ENCODE assay signal across 8 cellular contexts in genomic region chr19:40601061-40601973, GRCh38. TPM values are rescaled to one million over a fixed set of nuclear protein-coding genes. Genes with fewer than 3 reads are reported as not detected.
DNase-seq lines count a peak whose midpoint lies in the region; ATAC-seq and TF ChIP-seq lines count a peak whose summit lies in the region.

Gene LTBP4, plus strand, starts transcription at chr19:40601369. Its CDS starts 19 bp downstream, at chr19:40601388.

- H3K27ac Mint-ChIP-seq in activated CD8-positive, alpha-beta T cell treated with anti-CD3 and anti-CD28 coated beads, Interleukin-2, amount 10 ng/mL, durations not matched to agents 7 days and 5 days, result no peak within 1 kb of the TSS

- H3K18ac ChIP-seq in neuronal stem cell (ENCODE audit: low read length), result peak within 1 kb of the TSS; percentile 93

- no peak within 1 kb of the TSS for H4K91ac ChIP-seq in neuronal stem cell (ENCODE audit: low read depth, low read length, poor library complexity)

- H3K23ac ChIP-seq in neuronal stem cell (ENCODE audit: low read depth, low read length, poor library complexity), result peak within 1 kb of the TSS; percentile 89

- H3K27me3 Mint-ChIP-seq in activated CD8-positive, alpha-beta T cell treated with anti-CD3 and anti-CD28 coated beads, Interleukin-2, amount 10 ng/mL, durations not matched to agents 7 days and 5 days (ENCODE audit: low read depth), result peaks cover 44% of the 10 kb centered on the region

- H3K4ac ChIP-seq in neuronal stem cell (ENCODE audit: low read length), result no peak within 1 kb of the TSS

- no peak within 1 kb of the TSS for H4K8ac ChIP-seq in neuronal stem cell (ENCODE audit: low read depth, low read length)

- no peaks in the 10 kb centered on the region for H3K79me1 ChIP-seq in neuronal stem cell (ENCODE audit: low read depth, low read length)

- H2BK120ac ChIP-seq in neuronal stem cell (ENCODE audit: low read depth, low read length), result peak within 1 kb of the TSS; percentile 82

- peak within 1 kb of the TSS; percentile 78 for H2BK12ac ChIP-seq in neuronal stem cell (ENCODE audit: low read length)

- H3K27ac ChIP-seq in HCT116 (ENCODE audit: low read depth, low read length), result peak within 1 kb of the TSS; percentile 87
- H3K27ac ChIP-seq in neuronal stem cell (replicated peaks; ENCODE audit: low read length), result no peak within 1 kb of the TSS

- no peak within 1 kb of the TSS for H2BK5ac ChIP-seq in neuronal stem cell (ENCODE audit: low read length)

- H3K9me2 ChIP-seq in HCT116 (ENCODE audit: insufficient read depth), result no peaks in the 10 kb centered on the region

- DNase-seq in AG20443 (ENCODE audit: low spot score) (peak; percentile 43), HCT116 (ENCODE audit: low read depth, low spot score) (no peak), foreskin fibroblast (peak in 1 of 2 donors; percentile 75), neuronal stem cell (ENCODE audit: low spot score) (no peak)
- peak; percentile 44 for DNase-seq in activated CD8-positive, alpha-beta T cell treated with anti-CD3 and anti-CD28 coated beads, Interleukin-2, amount 10 ng/mL, durations not matched to agents 7 days and 5 days

- H2AK5ac ChIP-seq in neuronal stem cell (ENCODE audit: low read depth, low read length), result peak within 1 kb of the TSS; percentile 97

- H3K9me3 Mint-ChIP-seq in activated CD8-positive, alpha-beta T cell treated with anti-CD3 and anti-CD28 coated beads, Interleukin-2, amount 10 ng/mL, durations not matched to agents 7 days and 5 days (ENCODE audit: insufficient read depth), result no peaks in the 10 kb centered on the region

- H3K36me3 ChIP-seq in HCT116 (ENCODE audit: control insufficient read depth in 1 of 2, insufficient read depth in 2 of 2, low read length in 2 of 2), result no peaks in the 10 kb centered on the region
- H3K36me3 ChIP-seq in neuronal stem cell (replicated peaks in 1 of 2; ENCODE audit: control insufficient read depth in 2 of 2, insufficient read depth in 2 of 2, low read length in 2 of 2), result peaks cover 0 to 51% of the 10 kb centered on the region in 2 donors

- no CpG with 5 or more reads among the region's 87 CpGs for WGBS in neuronal stem cell (ENCODE audit: extremely low coverage in 2 of 2, insufficient read length in 2 of 2, insufficient replicate concordance in 1 of 2), 2 donors

- H3K9ac ChIP-seq in HCT116 (ENCODE audit: low read length) (peak within 1 kb of the TSS; percentile 92), neuronal stem cell (ENCODE audit: low read depth, low read length, poor library complexity) (peak within 1 kb of the TSS; percentile 78)

- no peak for TF ChIP-seq POLR2A in HCT116 (IDR thresholded peaks at IDR 0.05; ENCODE audit: borderline replicate concordance, extremely low read depth, insufficient read depth, insufficient read length)

- H3K4me3 ChIP-seq in HCT116 (replicated peaks in 1 of 2; ENCODE audit: low read depth in 1 of 2, low read length in 2 of 2) (peak within 1 kb of the TSS; percentile 62 to 67), foreskin fibroblast (ENCODE audit: low read depth in 1 of 2, low read length in 2 of 2) (peak within 1 kb of the TSS; percentile 47 to 89), neuronal stem cell (ENCODE audit: low read length in 2 of 2) (peak within 1 kb of the TSS in 1 of 2 donors; percentile 72)

- H3K9me3 ChIP-seq in HCT116 (ENCODE audit: control insufficient read depth in 1 of 2, insufficient read depth in 1 of 2, low read depth in 1 of 2, low read length in 2 of 2) (no peaks in the 10 kb centered on the region), neuronal stem cell (replicated peaks in 1 of 2; ENCODE audit: control insufficient read depth in 2 of 2, insufficient read depth in 1 of 2, low read depth in 1 of 2, low read length in 2 of 2) (no peaks in the 10 kb centered on the region)

- no peak for ATAC-seq in HCT116
- no peak for ATAC-seq in activated CD8-positive, alpha-beta T cell treated with anti-CD3 and anti-CD28 coated beads, Interleukin-2, amount 10 ng/mL, durations not matched to agents 7 days and 5 days
- no peak for ATAC-seq in HG03108 (IDR thresholded peaks at IDR 0.05; ENCODE audit: unreplicated experiment)
- ATAC-seq in HG02938 (IDR thresholded peaks at IDR 0.05; ENCODE audit: unreplicated experiment), result no peak
- ATAC-seq in HG03039 (IDR thresholded peaks at IDR 0.05; ENCODE audit: unreplicated experiment), result no peak

- BruUV-seq in HCT116 (replicated peaks; lab: Mats Ljungman, UMichigan), result no TSS peak

- peak within 1 kb of the TSS; percentile 82 for H2BK15ac ChIP-seq in neuronal stem cell (ENCODE audit: low read length)

- H3K27me3 ChIP-seq in HCT116 (ENCODE audit: insufficient read depth, low read length) (no peaks in the 10 kb centered on the region), neuronal stem cell (ENCODE audit: control insufficient read depth in 3 of 3, insufficient read depth in 3 of 3, low read depth in 1 of 3, low read length in 3 of 3) (peaks cover 0 to 65% (median 8%) of the 10 kb centered on the region in 3 experiments)

- TF ChIP-seq CTCF in HCT116 (IDR thresholded peaks at IDR 0.05 in 2 of 3, conservative IDR thresholded peaks at IDR 0.05 in 1 of 3; ENCODE audit: borderline replicate concordance in 1 of 3, insufficient read depth in 1 of 3, low read depth in 2 of 3, low read length in 2 of 3) (0 out of 6 replicates have a peak, but pooled peaks of 1 of the 3 experiments have one; percentile 7), foreskin fibroblast (IDR thresholded peaks at IDR 0.05; ENCODE audit: low read depth, low read length) (no peak)

- peak within 1 kb of the TSS; percentile 93 for H3K4me2 ChIP-seq in HCT116 (ENCODE audit: low read length)
- peak within 1 kb of the TSS; percentile 78 for H3K4me2 ChIP-seq in neuronal stem cell (ENCODE audit: insufficient read depth, low read length, poor library complexity, severe bottlenecking)

- peaks cover 15% of the 10 kb centered on the region; the same call in 1 of the 2 replicates for H3K79me2 ChIP-seq in HCT116 (ENCODE audit: insufficient read depth, low read length)

- TF ChIP-seq RAD21 in HCT116 (IDR thresholded peaks at IDR 0.05; ENCODE audit: low read depth), result no peak

- CTCF ChIA-PET in HCT116 (lab: Charles Lee), result interaction anchor here (2.1 to 4.3 kb wide), 7 partner anchors 13 to 296 kb away, joined by 4 to 39 read pairs (median 27); no protein-coding TSS in a partner anchor
- CTCF ChIA-PET in activated CD8-positive, alpha-beta T cell treated with anti-CD3 and anti-CD28 coated beads, Interleukin-2, amount 10 ng/mL, durations not matched to agents 7 days and 5 days (lab: Charles Lee), result interaction anchor here (1.2 to 8.5 kb wide), 8 partner anchors 8 to 137 kb away, joined by 3 to 62 read pairs (median 8); partner anchors contain the start of gene BLVRB

- peaks cover 71% of the 10 kb centered on the region for H3K4me1 Mint-ChIP-seq in activated CD8-positive, alpha-beta T cell treated with anti-CD3 and anti-CD28 coated beads, Interleukin-2, amount 10 ng/mL, durations not matched to agents 7 days and 5 days (ENCODE audit: low read depth)

- RAD21 ChIA-PET in HCT116 (lab: Charles Lee; ENCODE audit: low non-redundant PET in 1 of 2, low total read pairs in 2 of 2, uncharacterized antibody in 2 of 2, unreplicated experiment in 2 of 2), result no interaction called here

- intact Hi-C loops in HCT116 (cut with micrococcal nuclease), result loop anchor here (5.0 to 10.0 kb wide), 2 partner anchors 179 to 457 kb away; no protein-coding TSS in a partner anchor

- H3K14ac ChIP-seq in neuronal stem cell (ENCODE audit: low read length), result peak within 1 kb of the TSS; percentile 84

- no peaks in the 10 kb centered on the region for H4K20me1 ChIP-seq in HCT116 (ENCODE audit: insufficient read depth)

- no peaks in the 10 kb centered on the region for H3K36me3 Mint-ChIP-seq in activated CD8-positive, alpha-beta T cell treated with anti-CD3 and anti-CD28 coated beads, Interleukin-2, amount 10 ng/mL, durations not matched to agents 7 days and 5 days (ENCODE audit: low read depth)

- H3K4me3 Mint-ChIP-seq in activated CD8-positive, alpha-beta T cell treated with anti-CD3 and anti-CD28 coated beads, Interleukin-2, amount 10 ng/mL, durations not matched to agents 7 days and 5 days, result peak within 1 kb of the TSS; percentile 49

- peaks cover 29 to 82% of the 10 kb centered on the region in 2 experiments for H3K4me1 ChIP-seq in HCT116 (ENCODE audit: control insufficient read depth in 1 of 2, insufficient read depth in 2 of 2, low read length in 2 of 2)
- H3K4me1 ChIP-seq in neuronal stem cell (ENCODE audit: control insufficient read depth in 2 of 2, insufficient read depth in 1 of 2, low read depth in 1 of 2, low read length in 2 of 2), result peaks cover 10 to 36% of the 10 kb centered on the region in 2 donors

- POLR2A ChIA-PET in HCT116 (lab: Charles Lee), result interaction anchor here (1.6 kb wide), 1 partner anchor 180 kb away, joined by 3 read pairs; no protein-coding TSS in a partner anchor
- POLR2A ChIA-PET in activated CD8-positive, alpha-beta T cell treated with anti-CD3 and anti-CD28 coated beads, Interleukin-2, amount 10 ng/mL, durations not matched to agents 7 days and 5 days (lab: Charles Lee), result interaction anchor here (1.5 kb wide), 1 partner anchor 11 kb away, joined by 3 read pairs; no protein-coding TSS in a partner anchor

- H2AFZ ChIP-seq in HCT116 (ENCODE audit: low read depth, low read length, poor library complexity, severe bottlenecking) (no peak within 1 kb of the TSS), neuronal stem cell (ENCODE audit: low read length) (no peak within 1 kb of the TSS)

TF ChIP-seq in HCT116, 20 proteins besides CTCF, POLR2A, EP300 and RAD21 (continues in another document):
- TF ChIP-seq POLR2AphosphoS5 (IDR thresholded peaks at IDR 0.05; ENCODE audit: low read depth, low read length) (peak; percentile 36; the same call in 1 of the 2 replicates), ZNF274 (IDR thresholded peaks at IDR 0.05; ENCODE audit: low read depth, low read length) (no peak), FOSL1 (IDR thresholded peaks at IDR 0.05; ENCODE audit: low read depth) (no peak), ZFX (IDR thresholded peaks at IDR 0.05) (peak; percentile 68; the same call in 1 of the 2 replicates), YY1 (IDR thresholded peaks at IDR 0.05; ENCODE audit: extremely low read depth, insufficient replicate concordance, low read depth, low read length) (no peak), TCF7L2 (IDR thresholded peaks at IDR 0.05; ENCODE audit: borderline replicate concordance, extremely low read depth, insufficient read depth, insufficient read length) (no peak), ELF1 (IDR thresholded peaks at IDR 0.05; ENCODE audit: borderline replicate concordance, low read depth) (no peak), EZH2 (IDR thresholded peaks at IDR 0.05) (no peak), CEBPB (IDR thresholded peaks at IDR 0.05; ENCODE audit: low read depth) (no peak), ATF3 (IDR thresholded peaks at IDR 0.05) (no peak)

RNA-seq across cellular contexts. Expression of gene LTBP4, which starts in this region (rescaled TPM):
- 310 TPM for total RNA-seq in HCT116 (2021; ENCODE audit: unreplicated experiment)
- polyA plus RNA-seq in HCT116 (2012), result 248 and 382 TPM in 2 replicates
- 10 to 100 TPM; 54.3 to 54.7 TPM for total RNA-seq in activated CD8-positive, alpha-beta T cell treated with anti-CD3 and anti-CD28 coated beads, Interleukin-2, amount 10 ng/mL, durations not matched to agents 7 days and 5 days
- polyA plus RNA-seq in neuronal stem cell (2013, experiment 1 of 2), result 83.2 TPM
- polyA plus RNA-seq in neuronal stem cell (2013, experiment 2 of 2), result 84.5 TPM

Comparison
In these comparisons a context has a peak if more than half of its experiments do, and no peak if none do; other contexts are left out.
1. DNase-seq: peak in AG20443 (single experiment) and activated CD8-positive, alpha-beta T cell treated with anti-CD3 and anti-CD28 coated beads, Interleukin-2, amount 10 ng/mL, durations not matched to agents 7 days and 5 days (single experiment); none in HCT116 (single experiment) and neuronal stem cell (single experiment).